14 cellular contexts compared by ENCODE assay signal in genomic region chr17:66272699-66273390, GRCh38. TPM values are rescaled to one million over a fixed set of nuclear protein-coding genes. Genes with fewer than 3 reads are reported as not detected.
DNase-seq lines count a peak whose midpoint lies in the region; ATAC-seq and TF ChIP-seq lines count a peak whose summit lies in the region.
"Had no signal": no experiment of that assay in that cellular context is flagged by ENCODE, and none has a peak within 500 bp of the region (broad histone marks: within the 10 kb centered on the region; RNA-seq: fewer than 3 reads in every experiment).

No MANE protein-coding gene starts in this region.

- H3K9ac ChIP-seq in endodermal cell (ENCODE audit: extremely low read depth, low read length, poor library complexity, severe bottlenecking): no peak overlapping the region

- H3K27ac Mint-ChIP-seq in stimulated activated naive B cell treated with anti-CD40 and anti-IgM and Interleukin-4, amounts not matched to agents 10 μg/mL and 1 μg/mL and 100 μg/mL, for 72 hours: no peak overlapping the region
- no peak overlapping the region for H3K27ac Mint-ChIP-seq in endodermal cell

- intact Hi-C loops in A673 (cut with micrococcal nuclease; ENCODE audit: unreplicated experiment): no loop called here

- no peak overlapping the region for H3K4me3 ChIP-seq in A673 (ENCODE audit: low read depth, low read length, poor library complexity, severe bottlenecking)
- H3K4me3 ChIP-seq in kidney epithelial cell (ENCODE audit: low read depth, low read length): no peak overlapping the region
- H3K4me3 ChIP-seq in endodermal cell (ENCODE audit: low read length): no peak overlapping the region
- H3K4me3 ChIP-seq: body of pancreas, GM12878 had no signal

- no TSS peak for BruUV-seq in A673 (replicated peaks; lab: Mats Ljungman, UMichigan)

- no peaks in the 10 kb centered on the region for H3K27me3 ChIP-seq in A673 (replicated peaks; ENCODE audit: insufficient read depth, low read depth, low read length, poor library complexity)
- H3K27me3 ChIP-seq in kidney epithelial cell (ENCODE audit: control insufficient read depth, insufficient read depth, low read length): no peaks in the 10 kb centered on the region
- no peaks in the 10 kb centered on the region for H3K27me3 ChIP-seq in endodermal cell (ENCODE audit: control insufficient read depth, insufficient read depth, low read length, poor library complexity, severe bottlenecking)
- H3K27me3 ChIP-seq: body of pancreas had no signal

- H3K36me3 Mint-ChIP-seq in stimulated activated naive B cell treated with anti-CD40 and anti-IgM and Interleukin-4, amounts not matched to agents 10 μg/mL and 1 μg/mL and 100 μg/mL, for 72 hours: no peaks in the 10 kb centered on the region
- H3K36me3 Mint-ChIP-seq in endodermal cell (ENCODE audit: low read depth): no peaks in the 10 kb centered on the region

- no peak overlapping the region for H3K27ac ChIP-seq in A673 (ENCODE audit: low read depth, low read length, poor library complexity, severe bottlenecking)
- H3K27ac ChIP-seq in endodermal cell (ENCODE audit: low read depth, low read length): no peak overlapping the region
- H3K27ac ChIP-seq: body of pancreas had no signal

- peaks cover 10 to 29% of the 10 kb centered on the region in 2 donors for H3K27me3 Mint-ChIP-seq in stimulated activated naive B cell treated with anti-CD40 and anti-IgM and Interleukin-4, amounts not matched to agents 10 μg/mL and 1 μg/mL and 100 μg/mL, for 72 hours
- H3K27me3 Mint-ChIP-seq in endodermal cell (ENCODE audit: insufficient read depth): peaks cover 2% of the 10 kb centered on the region

- 89 to 91% methylated on average over 2 to 6 of the region's 6 CpGs for WGBS in endodermal cell (ENCODE audit: insufficient coverage in 1 of 2, insufficient read length in 1 of 2), 2 experiments

- H3K4me1 Mint-ChIP-seq in stimulated activated naive B cell treated with anti-CD40 and anti-IgM and Interleukin-4, amounts not matched to agents 10 μg/mL and 1 μg/mL and 100 μg/mL, for 72 hours: no peaks in the 10 kb centered on the region
- H3K4me1 Mint-ChIP-seq in endodermal cell: peaks cover 7% of the 10 kb centered on the region

- peaks cover 1 to 4% of the 10 kb centered on the region in 2 donors for H3K9me3 Mint-ChIP-seq in stimulated activated naive B cell treated with anti-CD40 and anti-IgM and Interleukin-4, amounts not matched to agents 10 μg/mL and 1 μg/mL and 100 μg/mL, for 72 hours
- peaks cover 26% of the 10 kb centered on the region for H3K9me3 Mint-ChIP-seq in endodermal cell

- H3K9me3 ChIP-seq in A673 (ENCODE audit: low read depth, low read length, poor library complexity, severe bottlenecking) (no peaks in the 10 kb centered on the region), endodermal cell (ENCODE audit: control insufficient read depth, low read length) (peaks cover 21% of the 10 kb centered on the region)
- H3K9me3 ChIP-seq: body of pancreas had no signal

- H3K36me3 ChIP-seq in A673 (ENCODE audit: insufficient read depth, low read length, poor library complexity, severe bottlenecking) (no peaks in the 10 kb centered on the region), kidney epithelial cell (ENCODE audit: control insufficient read depth, insufficient read depth, low read length) (no peaks in the 10 kb centered on the region), endodermal cell (ENCODE audit: control insufficient read depth, insufficient read depth, low read length) (no peaks in the 10 kb centered on the region)

- ATAC-seq in stimulated activated naive B cell treated with anti-CD40 and anti-IgM and Interleukin-4, amounts not matched to agents 10 μg/mL and 1 μg/mL and 100 μg/mL, for 72 hours (replicated peaks): no peak
- ATAC-seq: body of pancreas, GM12878 had no signal

- CTCF ChIA-PET in A673 (lab: Charles Lee): interaction anchor here (0.6 to 0.7 kb wide), 2 partner anchors 18 to 33 kb away, joined by 3 to 4 read pairs; no protein-coding TSS in a partner anchor

- H3K4me3 Mint-ChIP-seq in stimulated activated naive B cell treated with anti-CD40 and anti-IgM and Interleukin-4, amounts not matched to agents 10 μg/mL and 1 μg/mL and 100 μg/mL, for 72 hours: no peak overlapping the region
- H3K4me3 Mint-ChIP-seq in endodermal cell: no peak overlapping the region

- TF ChIP-seq CTCF in A673 (conservative IDR thresholded peaks at IDR 0.05; ENCODE audit: low read depth, low read length): no peak
- no peak for TF ChIP-seq CTCF in kidney epithelial cell (IDR thresholded peaks at IDR 0.05; ENCODE audit: insufficient read depth, low read length, poor library complexity, severe bottlenecking)
- no peak for TF ChIP-seq CTCF in endodermal cell (conservative IDR thresholded peaks at IDR 0.05)

- POLR2A ChIA-PET in A673 (lab: Charles Lee; ENCODE audit: low non-redundant PET): interaction anchor here (0.6 kb wide), 1 partner anchor 485 kb away, joined by 6 read pairs; no protein-coding TSS in a partner anchor

- DNase-seq in A673 (ENCODE audit: low spot score) (peak; percentile 27), HK-2 (ENCODE audit: unreplicated experiment) (peak; percentile 39), amniotic stem cell (lab: John Stamatoyannopoulos, UW) (peak; percentile 48), kidney epithelial cell (ENCODE audit: low read depth) (peak; percentile 71), SKM-1 treated with dmso at 0.1 percent for 144 hours (lab: John Stamatoyannopoulos, UW; ENCODE audit: unreplicated experiment) (no peak), endodermal cell (no peak)
- DNase-seq in activated effector memory CD4-positive, alpha-beta T cell treated with anti-CD3 and anti-CD28 coated beads, Interleukin-2, amount 50 U/mL, for 16 hours: no peak
- DNase-seq in stimulated activated naive B cell treated with anti-CD40 and anti-IgM and Interleukin-4, amounts not matched to agents 10 μg/mL and 1 μg/mL and 100 μg/mL, for 72 hours: no peak
- DNase-seq: NCI-H446 treated with DMSO at 0.1 percent for 48 hours had no signal

- H3K4me1 ChIP-seq in A673 (ENCODE audit: insufficient read depth, low read length, poor library complexity, severe bottlenecking) (no peaks in the 10 kb centered on the region), endodermal cell (ENCODE audit: control insufficient read depth, insufficient read depth, low read length) (no peaks in the 10 kb centered on the region)

RNA-seq across cellular contexts. Expression of gene PRKCA, which starts 29.6 kb away (rescaled TPM):
- 15.7 and 16.3 TPM in 2 replicates for total RNA-seq in A673 (2021)
- 5.7 and 6.0 TPM in 2 replicates for total RNA-seq in kidney epithelial cell
- 10 to 100 TPM in 1 of 2 donors, 1 to 10 TPM in 1; 8.7 to 14.6 TPM for total RNA-seq in endodermal cell
- polyA plus RNA-seq in endodermal cell (2013, experiment 1 of 2): 8.0 TPM
- 8.9 TPM for polyA plus RNA-seq in endodermal cell (2013, experiment 2 of 2)

RNA-seq across cellular contexts. Expression of gene APOH, which starts 43.6 kb away (rescaled TPM):
- total RNA-seq in A673 (2021) (0.44 and 1.4 TPM in 2 replicates), kidney epithelial cell (not detected in 2 replicates), endodermal cell (not detected)
- not detected for polyA plus RNA-seq in endodermal cell (2013, experiment 1 of 2)
- polyA plus RNA-seq in endodermal cell (2013, experiment 2 of 2): not detected
- total RNA-seq: glomerular endothelial cell; mesenteric fat pad; T-helper 1 cell treated with Interleukin-12 subunit alpha and Interleukin-12 subunit beta and Interleukin-4 antibody, amounts not matched to agents 30 ng/mL and 1 ng/mL, for 36 hours had no signal
- polyA plus RNA-seq: GM12878 had no signal

Comparison
In these comparisons a context has a peak if more than half of its experiments do, and no peak if none do; other contexts are left out.
1. DNase-seq: peak in A673 (single experiment), HK-2 (single experiment), amniotic stem cell (single experiment) and kidney epithelial cell (single experiment); none in activated effector memory CD4-positive, alpha-beta T cell treated with anti-CD3 and anti-CD28 coated beads, Interleukin-2, amount 50 U/mL, for 16 hours (single experiment), stimulated activated naive B cell treated with anti-CD40 and anti-IgM and Interleukin-4, amounts not matched to agents 10 μg/mL and 1 μg/mL and 100 μg/mL, for 72 hours (single experiment), SKM-1 treated with dmso at 0.1 percent for 144 hours (single experiment) and endodermal cell (single experiment).